ENCODE assay signal across 18 cellular contexts in the genomic region with DNA sequence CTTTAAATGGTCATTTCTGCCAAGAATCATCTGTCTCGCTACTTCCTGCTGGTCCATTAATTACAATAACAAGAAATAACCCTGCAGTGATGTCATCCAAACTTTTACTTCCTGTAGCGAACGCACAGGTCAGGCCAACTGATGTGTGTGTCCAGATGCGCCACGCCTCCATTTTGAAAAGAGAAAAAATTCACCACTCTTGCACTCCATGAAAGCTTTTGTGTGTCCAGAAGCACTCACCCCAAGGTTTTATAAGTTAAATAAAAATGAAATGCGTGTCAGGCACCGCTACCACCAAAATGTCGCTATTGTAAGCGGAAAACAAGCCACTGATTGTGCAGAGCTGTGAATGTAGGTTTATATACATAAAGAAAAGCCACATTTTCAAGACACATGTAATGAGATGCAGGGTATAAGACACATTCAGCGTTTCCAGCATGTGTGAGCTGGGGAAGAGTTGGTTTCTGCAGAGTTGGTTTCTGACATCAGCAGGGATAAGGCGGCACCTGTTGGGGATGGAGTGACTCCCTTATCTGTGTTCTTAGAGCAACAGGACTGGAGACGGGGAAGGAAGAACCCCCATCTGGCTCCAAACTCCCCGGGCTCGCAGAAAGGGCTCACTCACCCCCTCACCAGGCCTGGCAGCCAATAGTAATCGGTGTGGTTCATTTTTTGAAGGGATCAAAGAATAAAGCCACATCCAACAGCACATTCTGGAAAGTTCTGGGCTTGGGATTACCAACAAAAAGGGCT.
A peak's percentile ranks its signal among the peaks of the same experiment; 100 is the strongest.
DNase-seq lines count a peak whose midpoint lies in the region; ATAC-seq and TF ChIP-seq lines count a peak whose summit lies in the region.
"Had no signal": no experiment of that assay in that cellular context is flagged by ENCODE, and none has a peak within 500 bp of the region (broad histone marks: within the 10 kb centered on the region; RNA-seq: fewer than 3 reads in every experiment).

No MANE protein-coding gene starts in this region.

- H3K36me3 ChIP-seq in uterus, result no peaks in the 10 kb centered on the region

- TF ChIP-seq CTCF in cardiac fibroblast (IDR thresholded peaks at IDR 0.05; ENCODE audit: low read depth, low read length), result no peak
- TF ChIP-seq CTCF in uterus (IDR thresholded peaks at IDR 0.05), result no peak

- intact Hi-C loops in left cardiac atrium (cut with DNase I), result no loop called here
- intact Hi-C loops in uterus (cut with DNase I; ENCODE audit: low total_unique reads), result loop anchor here (10.0 kb wide), 1 partner anchor 72 kb away; no protein-coding TSS in a partner anchor

- H3K4me1 ChIP-seq in uterus, result peaks cover 3 to 8% of the 10 kb centered on the region in 2 donors

- H3K9me3 Mint-ChIP-seq in natural killer cell treated with Interleukin-12 subunit alpha and Interleukin-12 subunit beta and Interleukin-15 and Interleukin-18, amount 100 ng/mL, for 72 hours, result no peaks in the 10 kb centered on the region
- H3K9me3 Mint-ChIP-seq: activated naive CD4-positive, alpha-beta T cell treated with anti-CD3 and anti-CD28 coated beads, Interleukin-2, amount 10 ng/mL, durations not matched to agents 7 days and 5 days; memory B cell had no signal

- no peaks in the 10 kb centered on the region for H3K27me3 Mint-ChIP-seq in natural killer cell treated with Interleukin-12 subunit alpha and Interleukin-12 subunit beta and Interleukin-15 and Interleukin-18, amount 100 ng/mL, for 72 hours
- H3K27me3 Mint-ChIP-seq: CD4-positive, CD25-positive, alpha-beta regulatory T cell had no signal

- no peak overlapping the region for H3K4me3 Mint-ChIP-seq in natural killer cell treated with Interleukin-12 subunit alpha and Interleukin-12 subunit beta and Interleukin-15 and Interleukin-18, amount 100 ng/mL, for 72 hours
- H3K4me3 Mint-ChIP-seq: activated naive CD4-positive, alpha-beta T cell treated with anti-CD3 and anti-CD28 coated beads, Interleukin-2, amount 10 ng/mL, durations not matched to agents 7 days and 5 days; CD4-positive, CD25-positive, alpha-beta regulatory T cell; memory B cell had no signal

- ATAC-seq in left cardiac atrium (no peak), HG02642 (IDR thresholded peaks at IDR 0.05; ENCODE audit: poor library complexity, unreplicated experiment) (no peak)
- no peak for ATAC-seq in natural killer cell treated with Interleukin-12 subunit alpha and Interleukin-12 subunit beta and Interleukin-15 and Interleukin-18, amount 100 ng/mL, for 72 hours
- ATAC-seq: HCT116, Panc1 had no signal

- no peak for TF ChIP-seq POLR2A in uterus (IDR thresholded peaks at IDR 0.05)

- H3K9me3 ChIP-seq in uterus, result no peaks in the 10 kb centered on the region
- H3K9me3 ChIP-seq: testis had no signal

- no peaks in the 10 kb centered on the region for H3K27me3 ChIP-seq in uterus
- H3K27me3 ChIP-seq: hepatocyte, testis had no signal

- H3K36me3 Mint-ChIP-seq in natural killer cell treated with Interleukin-12 subunit alpha and Interleukin-12 subunit beta and Interleukin-15 and Interleukin-18, amount 100 ng/mL, for 72 hours, result no peaks in the 10 kb centered on the region
- H3K36me3 Mint-ChIP-seq: activated naive CD4-positive, alpha-beta T cell treated with anti-CD3 and anti-CD28 coated beads, Interleukin-2, amount 10 ng/mL, durations not matched to agents 7 days and 5 days; CD4-positive, CD25-positive, alpha-beta regulatory T cell; memory B cell had no signal

- peak; percentile 29 to 70 for DNase-seq in cardiac fibroblast (ENCODE audit: low read depth in 2 of 2)
- peak; percentile 17 for DNase-seq in left cardiac atrium
- no peak for DNase-seq in natural killer cell treated with Interleukin-12 subunit alpha and Interleukin-12 subunit beta and Interleukin-15 and Interleukin-18, amount 100 ng/mL, for 72 hours (ENCODE audit: low spot score)
- DNase-seq in uterus, result no peak
- DNase-seq in stimulated activated CD4-positive, alpha-beta T cell treated with anti-CD3 and anti-CD28 coated beads, Interleukin-4, amount 100 ng/mL, for 24 hours, result no peak
- no peak for DNase-seq in NCI-H2227 treated with DMSO at 0.1 percent for 48 hours (lab: John Stamatoyannopoulos, UW)
- DNase-seq: activated CD4-positive, CD25-positive, alpha-beta regulatory T cell; activated naive CD4-positive, alpha-beta T cell treated with anti-CD3 and anti-CD28 coated beads, Interleukin-2, amount 10 ng/mL, durations not matched to agents 7 days and 5 days; CD4-positive, CD25-positive, alpha-beta regulatory T cell; NCI-H1694; NCI-H526; T-helper 1 cell; testis had no signal

- H3K4me3 ChIP-seq in cardiac fibroblast (replicated peaks in 1 of 2; ENCODE audit: low read depth in 2 of 2, low read length in 2 of 2) (no peak overlapping the region), uterus (no peak overlapping the region)
- H3K4me3 ChIP-seq: hepatocyte, testis had no signal

- peak overlapping the region; percentile 3 to 8 for H3K27ac ChIP-seq in uterus
- H3K27ac ChIP-seq: hepatocyte, testis had no signal

- peak overlapping the region; percentile 8 to 77 for H3K27ac Mint-ChIP-seq in natural killer cell treated with Interleukin-12 subunit alpha and Interleukin-12 subunit beta and Interleukin-15 and Interleukin-18, amount 100 ng/mL, for 72 hours
- H3K27ac Mint-ChIP-seq: activated naive CD4-positive, alpha-beta T cell treated with anti-CD3 and anti-CD28 coated beads, Interleukin-2, amount 10 ng/mL, durations not matched to agents 7 days and 5 days; CD4-positive, CD25-positive, alpha-beta regulatory T cell; memory B cell had no signal

- peaks cover 25 to 62% of the 10 kb centered on the region in 2 donors for H3K4me1 Mint-ChIP-seq in natural killer cell treated with Interleukin-12 subunit alpha and Interleukin-12 subunit beta and Interleukin-15 and Interleukin-18, amount 100 ng/mL, for 72 hours (ENCODE audit: low read depth in 2 of 2)
- H3K4me1 Mint-ChIP-seq: activated naive CD4-positive, alpha-beta T cell treated with anti-CD3 and anti-CD28 coated beads, Interleukin-2, amount 10 ng/mL, durations not matched to agents 7 days and 5 days; CD4-positive, CD25-positive, alpha-beta regulatory T cell; memory B cell had no signal

Comparison
In these comparisons a context has a peak if more than half of its experiments do, and no peak if none do; other contexts are left out.
1. DNase-seq: peak in cardiac fibroblast (2 of 2) and left cardiac atrium (single experiment); none in natural killer cell treated with Interleukin-12 subunit alpha and Interleukin-12 subunit beta and Interleukin-15 and Interleukin-18, amount 100 ng/mL, for 72 hours (single experiment), uterus (0 of 2), stimulated activated CD4-positive, alpha-beta T cell treated with anti-CD3 and anti-CD28 coated beads, Interleukin-4, amount 100 ng/mL, for 24 hours (single experiment) and NCI-H2227 treated with DMSO at 0.1 percent for 48 hours (single experiment).